8 cellular contexts compared by ENCODE assay signal in the genomic region with DNA sequence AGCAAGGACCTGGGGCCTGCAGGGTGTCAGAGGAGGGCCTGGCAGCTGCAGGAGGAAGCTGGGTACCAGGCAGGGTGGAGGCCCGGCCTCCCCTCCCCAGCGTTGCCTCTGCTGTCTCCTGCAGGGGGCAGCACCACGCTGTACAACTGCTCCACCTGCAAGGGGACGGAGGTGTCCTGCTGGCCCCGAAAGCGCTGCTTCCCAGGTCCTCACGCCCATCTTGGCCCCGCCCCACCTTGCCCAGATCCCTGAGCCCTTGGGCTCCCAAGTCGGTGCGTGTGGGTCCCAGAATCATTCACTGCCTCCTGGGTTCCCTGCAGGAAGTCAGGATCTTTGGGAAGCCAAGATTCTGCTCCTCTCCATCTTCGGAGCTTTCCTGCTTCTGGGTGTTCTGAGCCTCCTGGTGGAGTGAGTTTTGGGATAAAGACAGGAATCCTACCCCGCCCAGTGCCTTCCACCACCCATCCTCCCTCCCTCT. TPM values are rescaled to one million over a fixed set of nuclear protein-coding genes. Genes with fewer than 3 reads are reported as not detected.
A peak's percentile ranks its signal among the peaks of the same experiment; 100 is the strongest.
DNase-seq lines count a peak whose midpoint lies in the region; ATAC-seq and TF ChIP-seq lines count a peak whose summit lies in the region.

No MANE protein-coding gene starts in this region.

- intact Hi-C loops in IMR-90 (cut with micrococcal nuclease) (no loop called here), head of caudate nucleus (cut with DNase I) (loop anchor here (10.0 kb wide), 2 partner anchors 79 to 219 kb away; partner anchors contain the start of genes CD68, FGF11 and TMEM102), ovary (cut with DNase I) (loop anchor here in 2 of 4 donors (10.0 kb wide), 3 partner anchors 79 to 209 kb away; partner anchors contain the start of genes FGF11 (in 2 of the 2), TMEM102 (in 2 of the 2), SENP3 (in 1 of the 2) and TNFSF13 (in 1 of the 2)), tibial artery (cut with DNase I; ENCODE audit: low total_unique reads) (no loop called here)

- dilution Hi-C loops in IMR-90 (cut with HindIII; ENCODE audit: low sequenced_read_pairs, unreplicated experiment) = no loop called here

- no peak for ATAC-seq in IMR-90 (ENCODE audit: low read depth)

- no peak for TF ChIP-seq EP300 in ovary (IDR thresholded peaks at IDR 0.05)

- no peak overlapping the region for H3K9ac ChIP-seq in IMR-90 (ENCODE audit: low read depth, low read length)

- peaks cover 18% of the 10 kb centered on the region; the same call in 1 of the 2 replicates for H4K20me1 ChIP-seq in IMR-90 (ENCODE audit: insufficient read depth, low read length)

- peak overlapping the region; percentile 83 for H2AFZ ChIP-seq in IMR-90 (replicated peaks; ENCODE audit: low read length, poor library complexity)

- peak overlapping the region; percentile 52 for H2AK9ac ChIP-seq in IMR-90 (replicated peaks; ENCODE audit: low read depth, low read length, poor library complexity)

- H2AK5ac ChIP-seq in IMR-90 (ENCODE audit: low read depth, low read length) = peak overlapping the region; percentile 53

- TF ChIP-seq CTCF in IMR-90 (conservative IDR thresholded peaks at IDR 0.05; ENCODE audit: low read depth, low read length) (peak; percentile 74), ovary (IDR thresholded peaks at IDR 0.05) (peak; percentile 47 to 74 (median 69)), tibial artery (IDR thresholded peaks at IDR 0.05) (peak; percentile 72 to 86)

- no peaks in the 10 kb centered on the region for H3K36me3 ChIP-seq in IMR-90 (ENCODE audit: control insufficient read depth, insufficient read depth, low read length)
- H3K36me3 ChIP-seq in SJSA1 = peaks cover 3% of the 10 kb centered on the region
- no peaks in the 10 kb centered on the region for H3K36me3 ChIP-seq in ovary
- H3K36me3 ChIP-seq in tibial artery = no peaks in the 10 kb centered on the region

- no peaks in the 10 kb centered on the region for H3K27me3 ChIP-seq in IMR-90 (ENCODE audit: control insufficient read depth, insufficient read depth, low read length)
- no peaks in the 10 kb centered on the region for H3K27me3 ChIP-seq in SJSA1 (replicated peaks)
- H3K27me3 ChIP-seq in ovary = no peaks in the 10 kb centered on the region
- no peaks in the 10 kb centered on the region for H3K27me3 ChIP-seq in tibial artery

- no peak overlapping the region for H2BK20ac ChIP-seq in IMR-90 (ENCODE audit: low read depth, low read length)

- POLR2A ChIA-PET in IMR-90 (lab: Charles Lee; ENCODE audit: unreplicated experiment) = interaction anchor here (0.5 kb wide), 1 partner anchor 1854 kb away, joined by 3 read pairs; no protein-coding TSS in a partner anchor

- H3K18ac ChIP-seq in IMR-90 (ENCODE audit: low read depth, low read length) = no peak overlapping the region

- H3K4me3 ChIP-seq in IMR-90 (ENCODE audit: insufficient read depth, low read depth, low read length) = no peak overlapping the region
- H3K4me3 ChIP-seq in SJSA1 = no peak overlapping the region
- no peak overlapping the region for H3K4me3 ChIP-seq in ovary
- H3K4me3 ChIP-seq in tibial artery = no peak overlapping the region

- peak overlapping the region; percentile 55; the same call in 1 of the 2 replicates for H3K4ac ChIP-seq in IMR-90 (ENCODE audit: low read depth, low read length)

- H3K9me3 ChIP-seq in IMR-90 (ENCODE audit: control insufficient read depth, insufficient read depth, low read length) (no peaks in the 10 kb centered on the region), SJSA1 (replicated peaks) (no peaks in the 10 kb centered on the region), ovary (no peaks in the 10 kb centered on the region), tibial artery (no peaks in the 10 kb centered on the region)

- H4K5ac ChIP-seq in IMR-90 (ENCODE audit: low read depth, low read length) = 0 out of 2 replicates have a peak overlapping the region, but pooled peaks have one; percentile 26

- CTCF ChIA-PET in IMR-90 (lab: Yijun Ruan, JAX) = interaction anchor here (0.6 to 4.1 kb wide), 6 partner anchors 15 to 205 kb away, joined by 3 to 19 read pairs (median 4); partner anchors contain the start of gene SENP3

- H2BK15ac ChIP-seq in IMR-90 (ENCODE audit: low read depth, low read length) = no peak overlapping the region

- no peak overlapping the region for H2BK5ac ChIP-seq in IMR-90 (ENCODE audit: low read depth, low read length, poor library complexity, severe bottlenecking)

- H3K79me1 ChIP-seq in IMR-90 (ENCODE audit: low read depth in 1 of 2, low read length in 2 of 2) = peaks cover 20 to 41% of the 10 kb centered on the region in 2 experiments; a peak in 3 of 4 replicates

- TF ChIP-seq RAD21 in IMR-90 (IDR thresholded peaks at IDR 0.05; ENCODE audit: low read length) = peak; percentile 74

- H2BK120ac ChIP-seq in IMR-90 (ENCODE audit: low read depth, low read length) = no peak overlapping the region

- no peak for TF ChIP-seq POLR2A in IMR-90 (IDR thresholded peaks at IDR 0.05; ENCODE audit: low read depth, low read length)
- no peak for TF ChIP-seq POLR2A in ovary (IDR thresholded peaks at IDR 0.05)

- 0 out of 2 replicates have a peak overlapping the region, but pooled peaks have one; percentile 27 for H4K91ac ChIP-seq in IMR-90 (ENCODE audit: insufficient read depth, low read depth, low read length)

- H3K9me1 ChIP-seq in IMR-90 (ENCODE audit: insufficient read depth, low read length) = peaks cover 21% of the 10 kb centered on the region

- no peak overlapping the region for H3K4me2 ChIP-seq in IMR-90 (ENCODE audit: low read depth, low read length)

- no peak overlapping the region; the same call in 1 of the 2 replicates for H3K14ac ChIP-seq in IMR-90 (replicated peaks; ENCODE audit: low read depth, low read length)

- peak; percentile 73 for DNase-seq in DMS79 (lab: John Stamatoyannopoulos, UW)
- DNase-seq in IMR-90 = peak; percentile 53
- peak; percentile 59 to 71 for DNase-seq in SJSA1 (ENCODE audit: low read depth in 1 of 2, low spot score in 2 of 2)
- DNase-seq in activated gamma-delta T cell treated with anti-CD3 and anti-CD28 coated beads, Interleukin-2, amount 50 U/mL, for 16 hours (ENCODE audit: low read depth) = peak; percentile 73
- DNase-seq in head of caudate nucleus = peak; percentile 61 to 91 (median 80)
- peak; percentile 68 to 82 (median 77) for DNase-seq in ovary
- DNase-seq in tibial artery = peak; percentile 75 to 87
- no peak for DNase-seq in cortex of kidney (lab: John Stamatoyannopoulos, UW)

- H3K27ac ChIP-seq in IMR-90 (ENCODE audit: insufficient read depth, low read length) = no peak overlapping the region
- no peak overlapping the region for H3K27ac ChIP-seq in SJSA1
- no peak overlapping the region for H3K27ac ChIP-seq in ovary
- no peak overlapping the region for H3K27ac ChIP-seq in tibial artery

- H4K8ac ChIP-seq in IMR-90 (ENCODE audit: low read depth in 2 of 2, low read length in 2 of 2) = peak overlapping the region in 1 of 2 experiments; percentile 29; a peak in 1 of 4 replicates

- no TSS peak for BruUV-seq in IMR-90 (replicated peaks; lab: Mats Ljungman, UMichigan)

- H3K4me1 ChIP-seq in IMR-90 (ENCODE audit: control insufficient read depth, insufficient read depth, low read length) (peaks cover 32% of the 10 kb centered on the region), SJSA1 (replicated peaks) (peaks cover 23% of the 10 kb centered on the region), ovary (ENCODE audit: insufficient read depth) (peaks cover 10% of the 10 kb centered on the region), tibial artery (peaks cover 0 to 43% (median 31%) of the 10 kb centered on the region in 4 donors)

- H3K56ac ChIP-seq in IMR-90 (ENCODE audit: extremely low read depth, insufficient read depth, low read length) = no peak overlapping the region

- 14% methylated on average over 4 of the region's 12 CpGs; no CpG with 5 or more reads in 1 of the 2 experiments for WGBS in IMR-90 (ENCODE audit: extremely low coverage in 2 of 2, insufficient read length in 1 of 2), 2 experiments
- WGBS in ovary, 3 donors = 11 to 13% (median 13%) methylated on average over 12 of the region's 12 CpGs

- no peak overlapping the region for H3K23ac ChIP-seq in IMR-90 (ENCODE audit: low read depth, low read length)

- in situ Hi-C loops in IMR-90 (cut with MboI; ENCODE audit: low sequenced_read_pairs) = loop anchor here (5.0 to 10.0 kb wide), 2 partner anchors 36 to 199 kb away; partner anchors contain the start of genes PLSCR3 and TNFSF13

RNA-seq across cellular contexts. Expression of gene TMEM95, which starts 1.2 kb away (rescaled TPM):
- not detected in 2 replicates for total RNA-seq in IMR-90 (2012; rRNA removed)
- not detected in 2 replicates for polyA plus RNA-seq in IMR-90 (2012; rRNA removed)
- polyA plus RNA-seq in IMR-90 (2012; cell fraction: cytosol; rRNA removed) = not detected in 2 replicates
- polyA plus RNA-seq in IMR-90 (2012; cell fraction: nucleus; rRNA removed; ENCODE audit: low replicate concordance) = not detected in 2 replicates
- not detected in 2 replicates for total RNA-seq in SJSA1 (2014; rRNA removed; shearing (Covaris generic))
- total RNA-seq in ovary = not detected
- not detected for polyA plus RNA-seq in ovary

RNA-seq across cellular contexts. Expression of gene KCTD11, which starts 4.1 kb away (rescaled TPM):
- total RNA-seq in IMR-90 (2012; rRNA removed) (10.6 and 10.8 TPM in 2 replicates), ovary (10 to 100 TPM in 5 of 7 donors, 1 to 10 TPM in 2; 5.1 to 12.9 (median 10.5) TPM)
- polyA plus RNA-seq in IMR-90 (2012; rRNA removed) (14.4 and 16.4 TPM in 2 replicates), ovary (10 to 100 TPM; 10.4 to 12.5 TPM)
- polyA plus RNA-seq in IMR-90 (2012; cell fraction: cytosol; rRNA removed) = 8.7 and 14.4 TPM in 2 replicates
- polyA plus RNA-seq in IMR-90 (2012; cell fraction: nucleus; rRNA removed; ENCODE audit: low replicate concordance) = 9.6 and 10.0 TPM in 2 replicates
- total RNA-seq in SJSA1 (2014; rRNA removed; shearing (Covaris generic)) = 5.4 and 7.0 TPM in 2 replicates

RNA-seq across cellular contexts. Expression of gene ACAP1, which starts 19.8 kb away (rescaled TPM):
- under 0.01 and 0.83 TPM in 2 replicates for total RNA-seq in IMR-90 (2012; rRNA removed)
- 2.1 and 2.3 TPM in 2 replicates for polyA plus RNA-seq in IMR-90 (2012; rRNA removed)
- polyA plus RNA-seq in IMR-90 (2012; cell fraction: cytosol; rRNA removed) = 0.23 and 2.6 TPM in 2 replicates
- 1.1 and 1.3 TPM in 2 replicates for polyA plus RNA-seq in IMR-90 (2012; cell fraction: nucleus; rRNA removed; ENCODE audit: low replicate concordance)
- total RNA-seq in SJSA1 (2014; rRNA removed; shearing (Covaris generic)) = not detected in 2 replicates
- 1 to 10 TPM; 1.9 to 9.4 (median 5.5) TPM for total RNA-seq in ovary
- polyA plus RNA-seq in ovary = 1 to 10 TPM; 2.2 to 5.8 TPM

RNA-seq across cellular contexts. Expression of gene TNK1, which starts 24.8 kb away (rescaled TPM):
- total RNA-seq in IMR-90 (2012; rRNA removed) (under 0.01 and 0.54 TPM in 2 replicates), ovary (1 to 10 TPM; 5.0 to 8.3 (median 6.4) TPM)
- polyA plus RNA-seq in IMR-90 (2012; rRNA removed) (0.44 and 0.55 TPM in 2 replicates), ovary (1 to 10 TPM in 1 of 2 donors, under 1 TPM in 1; 0.85 to 3.6 TPM)
- polyA plus RNA-seq in IMR-90 (2012; cell fraction: cytosol; rRNA removed) = 0.53 and 0.74 TPM in 2 replicates
- 0.96 and 3.2 TPM in 2 replicates for polyA plus RNA-seq in IMR-90 (2012; cell fraction: nucleus; rRNA removed; ENCODE audit: low replicate concordance)
- not detected in 2 replicates for total RNA-seq in SJSA1 (2014; rRNA removed; shearing (Covaris generic))

RNA-seq across cellular contexts. Expression of gene NEURL4, which starts 27.0 kb away (rescaled TPM):
- total RNA-seq in IMR-90 (2012; rRNA removed) (8.4 and 9.2 TPM in 2 replicates), ovary (10 to 100 TPM; 11.2 to 48.0 (median 41.6) TPM)
- polyA plus RNA-seq in IMR-90 (2012; rRNA removed) (23.3 and 26.3 TPM in 2 replicates), ovary (10 to 100 TPM in 1 of 2 donors, 1 to 10 TPM in 1; 9.6 to 32.8 TPM)
- polyA plus RNA-seq in IMR-90 (2012; cell fraction: cytosol; rRNA removed) = 8.2 and 10.6 TPM in 2 replicates
- polyA plus RNA-seq in IMR-90 (2012; cell fraction: nucleus; rRNA removed; ENCODE audit: low replicate concordance) = 135 and 269 TPM in 2 replicates
- 8.1 and 13.8 TPM in 2 replicates for total RNA-seq in SJSA1 (2014; rRNA removed; shearing (Covaris generic))
